ENCODE assay signal across 19 cellular contexts in genomic region chr16:28067604-28068382, GRCh38. TPM values are rescaled to one million over a fixed set of nuclear protein-coding genes. Genes with fewer than 3 reads are reported as not detected.
DNase-seq lines count a peak whose midpoint lies in the region; ATAC-seq, FAIRE-seq and TF ChIP-seq lines count a peak whose summit lies in the region.
"Had no signal": no experiment of that assay in that cellular context is flagged by ENCODE, and none has a peak within 500 bp of the region (broad histone marks: within the 10 kb centered on the region; RNA-seq: fewer than 3 reads in every experiment).

No MANE protein-coding gene starts in this region.

- DNase-seq in AG08395 (ENCODE audit: low spot score): peak; percentile 61
- peak; percentile 26 for DNase-seq in HS-5 (ENCODE audit: low read depth)
- peak; percentile 22 for DNase-seq in dermis blood vessel endothelial cell
- no peak for DNase-seq in HepG2 (ENCODE audit: low spot score)
- DNase-seq in NCI-H526 treated with DMSO at 0.1 percent for 48 hours (lab: John Stamatoyannopoulos, UW): no peak
- no peak for DNase-seq in activated CD4-positive, alpha-beta T cell treated with anti-CD3 and anti-CD28 coated beads for 1 hour
- DNase-seq: activated CD4-positive, alpha-beta T cell treated with anti-CD3 and anti-CD28 coated beads, Interleukin-2, amount 10 ng/mL, durations not matched to agents 24 days and 14 days; activated T-cell treated with anti-CD3 and anti-CD28 coated beads, Interleukin-2, amount 50 U/mL, for 4 hours; BE2C; DMS53; gastrocnemius medialis; immature natural killer cell; NCI-H1694 treated with DMSO at 0.1 percent for 48 hours; pancreas; substantia nigra had no signal

- H4K20me1 ChIP-seq in HepG2 (ENCODE audit: insufficient read depth, low read length): no peaks in the 10 kb centered on the region

- H3K27ac ChIP-seq in HepG2 (ENCODE audit: extremely low read length, insufficient read depth, low read length): no peak overlapping the region
- H3K27ac ChIP-seq: gastrocnemius medialis, HL-60, pancreas had no signal

- no peaks in the 10 kb centered on the region for H3K9me3 ChIP-seq in HepG2 (ENCODE audit: low read length)
- H3K9me3 ChIP-seq: BE2C, gastrocnemius medialis, HAP-1, pancreas had no signal

- no TSS peak for BruUV-seq in HepG2 (replicated peaks; lab: Mats Ljungman, UMichigan)

- no peak overlapping the region for H3K4me2 ChIP-seq in HepG2 (ENCODE audit: low read depth, low read length)

- 19% methylated on average over 14 of the region's 14 CpGs for WGBS in HepG2 (ENCODE audit: low lambda C conversion rate)

- TF ChIP-seq CTCF in HepG2 (CRISPR knock-in tag; IDR thresholded peaks at IDR 0.05): no peak

- ATAC-seq in HepG2 (no peak), GM18505 (IDR thresholded peaks at IDR 0.05; ENCODE audit: unreplicated experiment) (no peak), HG03025 (IDR thresholded peaks at IDR 0.05; ENCODE audit: low FRiP score, unreplicated experiment) (no peak)
- ATAC-seq: activated T-cell treated with anti-CD3 and anti-CD28 coated beads, Interleukin-2, amount 50 U/mL, for 4 hours; pancreas had no signal

- no peak overlapping the region for H3K4me3 ChIP-seq in HepG2 (replicated peaks in 1 of 3; ENCODE audit: insufficient read depth in 1 of 3, low read depth in 2 of 3, low read length in 3 of 3)
- H3K4me3 ChIP-seq: gastrocnemius medialis, HAP-1, pancreas had no signal

- CTCF ChIA-PET in HepG2 (lab: Yijun Ruan, JAX; ENCODE audit: low intra/inter-chr PET ratio, low total read pairs): no interaction called here

- no peak for FAIRE-seq in HepG2 (lab: Jason Lieb, UNC)
- FAIRE-seq: pancreas had no signal

- no peak overlapping the region for H2AFZ ChIP-seq in HepG2 (ENCODE audit: low read length)

- H3K4me1 ChIP-seq in HepG2 (ENCODE audit: insufficient read depth, low read length): no peaks in the 10 kb centered on the region
- H3K4me1 ChIP-seq: BE2C, HAP-1, pancreas had no signal

- H3K27me3 ChIP-seq in HepG2 (ENCODE audit: control insufficient read depth in 1 of 2, insufficient read depth in 2 of 2, low read length in 2 of 2): peaks cover 17 to 59% of the 10 kb centered on the region in 2 experiments

- TF ChIP-seq EP300 in HepG2 (IDR thresholded peaks at IDR 0.05; ENCODE audit: low read depth in 2 of 2, low read length in 2 of 2) (no peak), HepG2 (CRISPR knock-in tag; IDR thresholded peaks at IDR 0.05; ENCODE audit: borderline replicate concordance) (no peak)

- no peaks in the 10 kb centered on the region for H3K79me2 ChIP-seq in HepG2 (ENCODE audit: insufficient read depth, low read length)

- H3K36me3 ChIP-seq in HepG2 (replicated peaks in 1 of 2; ENCODE audit: control insufficient read depth in 1 of 2, insufficient read depth in 2 of 2, low read length in 2 of 2): no peaks in the 10 kb centered on the region
- H3K36me3 ChIP-seq: BE2C, gastrocnemius medialis, HAP-1, pancreas had no signal

- in situ Hi-C loops in HepG2 (cut with HindIII; ENCODE audit: extremely low pct_ligation_motif_present, low pct_unique_long_range_greater_than_20kb): no loop called here

- no peak for TF ChIP-seq RAD21 in HepG2 (CRISPR knock-in tag; IDR thresholded peaks at IDR 0.05)

- no peak for TF ChIP-seq POLR2A in HepG2 (IDR thresholded peaks at IDR 0.05; ENCODE audit: insufficient read depth in 1 of 2, low read depth in 2 of 2, low read length in 2 of 2)
- no peak for TF ChIP-seq POLR2A in GM18505 (IDR thresholded peaks at IDR 0.05; ENCODE audit: borderline replicate concordance, extremely low read depth, insufficient read depth, insufficient read length)

- H3K9ac ChIP-seq in HepG2 (ENCODE audit: insufficient read depth, low read depth, low read length): no peak overlapping the region

- POLR2A ChIA-PET in HepG2 (lab: Yijun Ruan, JAX): no interaction called here

- intact Hi-C loops in HepG2 (cut with micrococcal nuclease; ENCODE audit: unreplicated experiment): no loop called here

TF ChIP-seq in HepG2, 621 proteins besides CTCF, POLR2A, EP300 and RAD21:
- TF ChIP-seq, protein P1, sequence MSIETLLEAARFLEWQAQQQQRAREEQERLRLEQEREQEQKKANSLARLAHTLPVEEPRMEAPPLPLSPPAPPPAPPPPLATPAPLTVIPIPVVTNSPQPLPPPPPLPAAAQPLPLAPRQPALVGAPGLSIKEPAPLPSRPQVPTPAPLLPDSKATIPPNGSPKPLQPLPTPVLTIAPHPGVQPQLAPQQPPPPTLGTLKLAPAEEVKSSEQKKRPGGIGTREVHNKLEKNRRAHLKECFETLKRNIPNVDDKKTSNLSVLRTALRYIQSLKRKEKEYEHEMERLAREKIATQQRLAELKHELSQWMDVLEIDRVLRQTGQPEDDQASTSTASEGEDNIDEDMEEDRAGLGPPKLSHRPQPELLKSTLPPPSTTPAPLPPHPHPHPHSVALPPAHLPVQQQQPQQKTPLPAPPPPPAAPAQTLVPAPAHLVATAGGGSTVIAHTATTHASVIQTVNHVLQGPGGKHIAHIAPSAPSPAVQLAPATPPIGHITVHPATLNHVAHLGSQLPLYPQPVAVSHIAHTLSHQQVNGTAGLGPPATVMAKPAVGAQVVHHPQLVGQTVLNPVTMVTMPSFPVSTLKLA (IDR thresholded peaks at IDR 0.05): peak; percentile 71
- no peak for TF ChIP-seq EHMT2 (IDR thresholded peaks at IDR 0.05; ENCODE audit: borderline replicate concordance, low read depth, low read length)
- no peak for TF ChIP-seq GATAD2A (CRISPR knock-in tag; IDR thresholded peaks at IDR 0.05)

RNA-seq across cellular contexts. Expression of gene GSG1L, which starts 4.3 kb away (rescaled TPM):
- total RNA-seq in dermis blood vessel endothelial cell (not detected in 2 replicates), HepG2 (2016; rRNA removed; fragmentation: Illumina TruSeq; extraction: Trizol) (not detected in 2 replicates)
- total RNA-seq in HepG2 (2016; cell fraction: cytosol; rRNA removed; fragmentation: Illumina TruSeq; extraction: Trizol; ENCODE audit: low read depth): not detected in 2 replicates
- total RNA-seq in HepG2 (2016; cell fraction: insoluble cytoplasmic fraction; rRNA removed; fragmentation: Illumina TruSeq; extraction: Trizol): not detected in 2 replicates
- not detected in 2 replicates for total RNA-seq in HepG2 (2016; cell fraction: membrane; rRNA removed; fragmentation: Illumina TruSeq; extraction: Trizol)
- not detected in 2 replicates for total RNA-seq in HepG2 (2016; cell fraction: nucleus; rRNA removed; fragmentation: Illumina TruSeq; extraction: Trizol)
- polyA plus RNA-seq in HepG2 (2011; rRNA removed): not detected in 2 replicates
- polyA plus RNA-seq in HepG2 (2011; cell fraction: cytosol; rRNA removed): not detected in 2 replicates
- not detected in 2 replicates for polyA plus RNA-seq in HepG2 (2011; cell fraction: nucleus; rRNA removed)
- not detected in 2 replicates for polyA plus RNA-seq in HepG2 (2012)
- polyA plus RNA-seq in HepG2 (2016; cell fraction: cytosol; fragmentation: Illumina TruSeq; extraction: Trizol; ENCODE audit: low read depth): not detected in 2 replicates
- polyA plus RNA-seq in HepG2 (2016; cell fraction: insoluble cytoplasmic fraction; fragmentation: Illumina TruSeq; extraction: Trizol; ENCODE audit: low read depth): not detected in 2 replicates
- polyA plus RNA-seq in HepG2 (2016; cell fraction: membrane; fragmentation: Illumina TruSeq; extraction: Trizol; ENCODE audit: low read depth): not detected in 2 replicates
- polyA plus RNA-seq in HepG2 (2016; cell fraction: nucleus; fragmentation: Illumina TruSeq; extraction: Trizol; ENCODE audit: insufficient read depth, low read depth): not detected in 2 replicates
- not detected in 2 replicates for polyA minus RNA-seq in HepG2 (2011; rRNA and poly(A)+ RNA removed; ENCODE audit: low replicate concordance)
- not detected in 2 replicates for polyA minus RNA-seq in HepG2 (2011; cell fraction: cytosol; rRNA and poly(A)+ RNA removed)
- polyA minus RNA-seq in HepG2 (2011; cell fraction: nucleus; rRNA and poly(A)+ RNA removed): not detected in 2 replicates
- total RNA-seq: activated CD4-positive, alpha-beta T cell treated with anti-CD3 and anti-CD28 coated beads, Interleukin-2, amount 10 ng/mL, durations not matched to agents 24 days and 14 days; activated T-cell treated with anti-CD3 and anti-CD28 coated beads, Interleukin-2, amount 50 U/mL, for 4 hours; gastrocnemius medialis had no signal
- polyA plus RNA-seq: immature natural killer cell had no signal

Comparison
In these comparisons a context has a peak if more than half of its experiments do, and no peak if none do; other contexts are left out.
1. DNase-seq: peak in AG08395 (single experiment), HS-5 (single experiment) and dermis blood vessel endothelial cell (single experiment); none in HepG2 (single experiment), NCI-H526 treated with DMSO at 0.1 percent for 48 hours (single experiment) and activated CD4-positive, alpha-beta T cell treated with anti-CD3 and anti-CD28 coated beads for 1 hour (single experiment).